10 cellular contexts compared by ENCODE assay signal in the genomic region with DNA sequence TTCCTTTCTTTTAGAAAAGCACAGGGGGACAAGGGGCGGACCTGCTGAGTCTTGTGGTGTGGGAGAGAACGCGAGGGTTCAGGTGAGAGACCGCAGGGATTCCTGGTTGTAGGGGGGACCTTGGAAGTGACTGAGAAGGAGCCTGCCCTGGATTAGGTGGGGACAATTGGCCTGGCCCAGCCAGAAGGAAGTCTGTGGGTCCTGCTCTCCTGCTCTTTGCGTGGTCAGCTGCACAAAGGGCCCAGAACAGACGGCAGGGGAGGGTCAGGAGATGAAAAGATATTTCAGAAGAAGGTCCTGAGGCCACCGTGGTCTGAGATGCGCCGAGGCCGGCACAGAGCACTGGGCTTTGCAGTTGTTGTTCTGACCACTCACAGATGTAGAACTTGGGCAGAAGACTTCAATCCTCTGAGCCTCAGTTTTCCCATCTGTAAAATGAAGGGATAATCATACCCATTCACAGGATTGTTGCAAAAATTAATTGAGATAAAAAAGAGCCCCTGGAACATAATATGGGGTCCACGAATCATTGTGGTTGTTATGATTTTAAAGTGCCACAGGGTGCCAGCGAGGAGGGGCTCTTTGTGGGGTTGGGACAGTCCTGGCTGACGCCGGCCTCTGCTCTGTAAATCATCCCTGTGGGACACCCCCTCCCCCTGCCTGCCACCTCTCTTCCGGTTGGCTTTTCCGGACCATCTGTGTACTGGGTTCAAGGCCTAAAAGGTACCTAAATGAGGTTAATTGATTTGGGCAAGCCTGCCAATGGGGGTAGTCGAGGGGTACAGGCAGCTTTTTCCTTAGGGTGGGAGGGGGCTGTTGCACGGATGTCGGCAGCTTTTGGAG. TPM values are rescaled to one million over a fixed set of nuclear protein-coding genes. Genes with fewer than 3 reads are reported as not detected.
DNase-seq lines count a peak whose midpoint lies in the region; ATAC-seq and TF ChIP-seq lines count a peak whose summit lies in the region.
"Had no signal": no experiment of that assay in that cellular context is flagged by ENCODE, and none has a peak within 500 bp of the region (broad histone marks: within the 10 kb centered on the region; RNA-seq: fewer than 3 reads in every experiment).

No MANE protein-coding gene starts in this region.

- H3K9me3 ChIP-seq in right cardiac atrium (ENCODE audit: control insufficient read depth, low read length) (no peaks in the 10 kb centered on the region), heart left ventricle (no peaks in the 10 kb centered on the region), vagina (no peaks in the 10 kb centered on the region)

- ATAC-seq in right cardiac atrium (no peak), heart left ventricle (no peak), HG03108 (IDR thresholded peaks at IDR 0.05; ENCODE audit: unreplicated experiment) (no peak)

- TF ChIP-seq POLR2A in heart left ventricle (IDR thresholded peaks at IDR 0.05) (no peak), vagina (IDR thresholded peaks at IDR 0.05) (no peak)

- 74% methylated on average over 19 of the region's 19 CpGs for WGBS in right cardiac atrium
- WGBS in heart left ventricle, 4 donors: 78 to 81% (median 79%) methylated on average over 19 of the region's 19 CpGs

- DNase-seq in right cardiac atrium (no peak), heart left ventricle (no peak), astrocyte of the cerebellum (ENCODE audit: low read depth) (no peak), mesenteric fat pad (ENCODE audit: low spot score) (peak; percentile 81), vagina (ENCODE audit: extremely low spot score in 2 of 2) (peak in 1 of 2 donors; percentile 87), activated gamma-delta T cell treated with Interleukin-2 at 50 U/mL for 16 hours (no peak), dedifferentiated amniotic fluid mesenchymal stem cell (ENCODE audit: extremely low spot score) (no peak)
- DNase-seq: activated CD8-positive, alpha-beta memory T cell treated with anti-CD3 and anti-CD28 coated beads, Interleukin-2, amount 50 U/mL, for 48 hours; GDM1 had no signal

- H3K4me1 ChIP-seq in right cardiac atrium (ENCODE audit: control insufficient read depth, insufficient read depth, low read length) (peaks cover 26% of the 10 kb centered on the region), heart left ventricle (peaks cover 10 to 84% (median 42%) of the 10 kb centered on the region in 12 donors), vagina (peaks cover 72% of the 10 kb centered on the region)

- H3K4me3 ChIP-seq in right cardiac atrium (ENCODE audit: low read length): peak overlapping the region; percentile 81
- H3K4me3 ChIP-seq in heart left ventricle: peak overlapping the region in 6 of 12 donors; percentile 66 to 95 (median 84)
- peak overlapping the region; percentile 82 for H3K4me3 ChIP-seq in astrocyte of the cerebellum (ENCODE audit: low read depth, low read length)
- peak overlapping the region; percentile 69 to 88 for H3K4me3 ChIP-seq in vagina

- TF ChIP-seq CTCF in heart left ventricle (IDR thresholded peaks at IDR 0.05): no peak
- TF ChIP-seq CTCF in astrocyte of the cerebellum (IDR thresholded peaks at IDR 0.05; ENCODE audit: low read depth, low read length, missing control alignments): no peak
- TF ChIP-seq CTCF in vagina (IDR thresholded peaks at IDR 0.05): no peak

- intact Hi-C loops in right cardiac atrium (cut with DNase I) (no loop called here), heart left ventricle (cut with DNase I) (loop anchor here in 3 of 10 donors (5.0 kb wide), 2 partner anchors 51 to 56 kb away; no protein-coding TSS in a partner anchor), vagina (cut with DNase I) (no loop called here)

- no peak overlapping the region for H3K27ac ChIP-seq in right cardiac atrium (ENCODE audit: low read length)
- H3K27ac ChIP-seq in heart left ventricle: peak overlapping the region in 1 of 12 donors; percentile 20
- H3K27ac ChIP-seq in vagina: peak overlapping the region; percentile 9

- no peaks in the 10 kb centered on the region for H3K27me3 ChIP-seq in right cardiac atrium (ENCODE audit: control insufficient read depth, insufficient read depth)
- H3K27me3 ChIP-seq in heart left ventricle: no peaks in the 10 kb centered on the region
- H3K27me3 ChIP-seq in vagina: no peaks in the 10 kb centered on the region

- H3K36me3 ChIP-seq in heart left ventricle: no peaks in the 10 kb centered on the region
- H3K36me3 ChIP-seq in vagina: no peaks in the 10 kb centered on the region

- in situ Hi-C loops in astrocyte of the cerebellum (cut with HindIII; ENCODE audit: low sequenced_read_pairs): no loop called here

RNA-seq across cellular contexts. Expression of gene LPIN1, which starts 1.8 kb away (rescaled TPM):
- 10 to 100 TPM; 24.5 to 42.9 (median 38.7) TPM for total RNA-seq in right cardiac atrium
- polyA plus RNA-seq in right cardiac atrium: 15.3 TPM
- 10 to 100 TPM; 24.3 to 54.8 (median 43.8) TPM for total RNA-seq in heart left ventricle
- polyA plus RNA-seq in heart left ventricle: 10 to 100 TPM; 15.0 to 57.1 TPM
- total RNA-seq in mesenteric fat pad: 198 TPM
- total RNA-seq in vagina: 67.5 TPM
